ENCODE assay signal across 14 cellular contexts in genomic region chr12:121630791-121631190, GRCh38. TPM values are rescaled to one million over a fixed set of nuclear protein-coding genes. Genes with fewer than 3 reads are reported as not detected.
DNase-seq lines count a peak whose midpoint lies in the region; ATAC-seq and TF ChIP-seq lines count a peak whose summit lies in the region.
"Had no signal": no experiment of that assay in that cellular context is flagged by ENCODE, and none has a peak within 500 bp of the region (broad histone marks: within the 10 kb centered on the region; RNA-seq: fewer than 3 reads in every experiment).

No MANE protein-coding gene starts in this region.

- intact Hi-C loops in natural killer cell (cut with micrococcal nuclease): no loop called here
- intact Hi-C loops in left ventricle myocardium inferior (cut with micrococcal nuclease): no loop called here

- peaks cover 70% of the 10 kb centered on the region for H3K4me1 ChIP-seq in BLaER1
- H3K4me1 ChIP-seq in GM23338 (ENCODE audit: insufficient read depth): peaks cover 49% of the 10 kb centered on the region
- H3K4me1 ChIP-seq in left ventricle myocardium inferior: peaks cover 52% of the 10 kb centered on the region

- H3K9me3 Mint-ChIP-seq in GM23338: no peaks in the 10 kb centered on the region
- H3K9me3 Mint-ChIP-seq in activated naive CD4-positive, alpha-beta T cell treated with anti-CD3 and anti-CD28 coated beads, Interleukin-2, amount 50 U/mL, for 72 hours: no peaks in the 10 kb centered on the region
- H3K9me3 Mint-ChIP-seq in natural killer cell: no peaks in the 10 kb centered on the region

- peaks cover 79% of the 10 kb centered on the region for H3K79me2 ChIP-seq in GM23338 (replicated peaks; ENCODE audit: insufficient read depth)

- H3K27ac Mint-ChIP-seq in GM23338 (no peak overlapping the region), natural killer cell (peak overlapping the region; percentile 94)
- H3K27ac Mint-ChIP-seq in activated naive CD4-positive, alpha-beta T cell treated with anti-CD3 and anti-CD28 coated beads, Interleukin-2, amount 50 U/mL, for 72 hours: peak overlapping the region; percentile 96 to 97

- H3K36me3 ChIP-seq in BLaER1: peaks cover 29% of the 10 kb centered on the region
- H3K36me3 ChIP-seq in GM23338 (ENCODE audit: insufficient read depth): no peaks in the 10 kb centered on the region; the same call in 1 of the 2 replicates
- H3K36me3 ChIP-seq in left ventricle myocardium inferior: no peaks in the 10 kb centered on the region
- H3K36me3 ChIP-seq: colonic mucosa, SJCRH30 had no signal

- H3K9me3 ChIP-seq in BLaER1 (no peaks in the 10 kb centered on the region), left ventricle myocardium inferior (replicated peaks) (no peaks in the 10 kb centered on the region)
- H3K9me3 ChIP-seq: colonic mucosa, SJCRH30 had no signal

- H3K4me3 Mint-ChIP-seq in GM23338 (no peak overlapping the region; the same call in 2 of the 3 replicates), natural killer cell (peak overlapping the region; percentile 55)

- TF ChIP-seq CTCF in GM23338 (conservative IDR thresholded peaks at IDR 0.05; ENCODE audit: low read depth in 2 of 2): no peak
- TF ChIP-seq CTCF in natural killer cell (IDR thresholded peaks at IDR 0.05): no peak
- no peak for TF ChIP-seq CTCF in left ventricle myocardium inferior (IDR thresholded peaks at IDR 0.05; ENCODE audit: borderline replicate concordance)

- H3K4me3 ChIP-seq in BLaER1 (no peak overlapping the region), GM23338 (no peak overlapping the region), left ventricle myocardium inferior (no peak overlapping the region)
- H3K4me3 ChIP-seq: colonic mucosa, SJCRH30 had no signal

- ATAC-seq in GM23338: no peak
- no peak for ATAC-seq in activated naive CD4-positive, alpha-beta T cell treated with anti-CD3 and anti-CD28 coated beads, Interleukin-2, amount 50 U/mL, for 72 hours
- no peak for ATAC-seq in natural killer cell
- ATAC-seq in GM18511 (IDR thresholded peaks at IDR 0.05; ENCODE audit: unreplicated experiment): no peak
- ATAC-seq in activated CD4-positive, CD25-positive, alpha-beta regulatory T cell treated with anti-CD3 and anti-CD28 coated beads, Interleukin-2, amount 50 U/mL, for 24 hours: no peak

- peaks cover 13% of the 10 kb centered on the region for H3K27me3 Mint-ChIP-seq in GM23338 (ENCODE audit: insufficient read depth, low read depth, poor library complexity)
- H3K27me3 Mint-ChIP-seq in natural killer cell (ENCODE audit: low read depth in 2 of 2): no peaks in the 10 kb centered on the region

- H4K20me1 ChIP-seq in BLaER1 (peaks cover 46% of the 10 kb centered on the region), GM23338 (replicated peaks; ENCODE audit: insufficient read depth) (peaks cover 44% of the 10 kb centered on the region)

- peaks cover 18% of the 10 kb centered on the region for H3F3A ChIP-seq in GM23338 (replicated peaks; ENCODE audit: low read depth)

- no peaks in the 10 kb centered on the region for H3K9me2 ChIP-seq in GM23338 (ENCODE audit: insufficient read depth)

- H3K27me3 ChIP-seq in BLaER1 (no peaks in the 10 kb centered on the region), GM23338 (ENCODE audit: insufficient read depth) (no peaks in the 10 kb centered on the region), left ventricle myocardium inferior (ENCODE audit: low read depth) (no peaks in the 10 kb centered on the region)
- H3K27me3 ChIP-seq: colonic mucosa, SJCRH30 had no signal

- H3K4me2 ChIP-seq in BLaER1: peak overlapping the region; percentile 94
- H3K4me2 ChIP-seq in GM23338: no peak overlapping the region
- H3K4me2 ChIP-seq: KMS-11 had no signal

- no peak overlapping the region for H2AFZ ChIP-seq in GM23338

- H3K27ac ChIP-seq in BLaER1: no peak overlapping the region
- H3K27ac ChIP-seq in GM23338 (ENCODE audit: low read depth): 0 out of 2 replicates have a peak overlapping the region, but pooled peaks have one; percentile 50
- no peak overlapping the region for H3K27ac ChIP-seq in left ventricle myocardium inferior (replicated peaks)
- H3K27ac ChIP-seq: KMS-11, SJCRH30 had no signal

- DNase-seq in GM23338 (ENCODE audit: low spot score) (no peak), natural killer cell (no peak), left ventricle myocardium inferior (no peak)
- no peak for DNase-seq in activated naive CD4-positive, alpha-beta T cell treated with anti-CD3 and anti-CD28 coated beads, Interleukin-2, amount 50 U/mL, for 72 hours (ENCODE audit: low spot score in 2 of 2)
- DNase-seq: activated CD4-positive, CD25-positive, alpha-beta regulatory T cell treated with anti-CD3 and anti-CD28 coated beads, Interleukin-2, amount 50 U/mL, for 72 hours; colonic mucosa; NCI-H2029; NK-92 treated with Interleukin-12 subunit alpha and Interleukin-12 subunit beta, amount 100 ng/mL, for 24 hours; SJCRH30 had no signal

- H3K4me1 Mint-ChIP-seq in GM23338 (peaks cover 51% of the 10 kb centered on the region), natural killer cell (peaks cover 62 to 72% of the 10 kb centered on the region in 2 donors)

- H3K36me3 Mint-ChIP-seq in GM23338 (ENCODE audit: low read depth): peaks cover 31% of the 10 kb centered on the region
- H3K36me3 Mint-ChIP-seq in activated naive CD4-positive, alpha-beta T cell treated with anti-CD3 and anti-CD28 coated beads, Interleukin-2, amount 50 U/mL, for 72 hours: peaks cover 23 to 43% of the 10 kb centered on the region in 2 donors
- H3K36me3 Mint-ChIP-seq in natural killer cell: no peaks in the 10 kb centered on the region

- H3K9ac ChIP-seq in BLaER1: no peak overlapping the region
- H3K9ac ChIP-seq: KMS-11 had no signal

TF ChIP-seq in GM23338, 12 proteins besides CTCF, POLR2A, EP300 and RAD21 (continues in another document):
- TF ChIP-seq CREB1 (CRISPR knock-in tag; IDR thresholded peaks at IDR 0.05; ENCODE audit: low read depth) (no peak), ZNF114 (CRISPR knock-in tag; IDR thresholded peaks at IDR 0.05) (no peak), NANOG (IDR thresholded peaks at IDR 0.05; ENCODE audit: borderline replicate concordance) (no peak), JUNB (IDR thresholded peaks at IDR 0.05; ENCODE audit: unreplicated experiment) (no peak), POLR2AphosphoS5 (IDR thresholded peaks at IDR 0.05; ENCODE audit: low read depth) (no peak)

RNA-seq across cellular contexts. Expression of gene ORAI1, which starts 4.5 kb away (rescaled TPM):
- 31.0 and 32.0 TPM in 2 replicates for total RNA-seq in GM23338 (2014; rRNA removed; shearing (Covaris generic))
- 22.2 and 23.7 TPM in 2 replicates for polyA plus RNA-seq in GM23338 (2016; fragmentation: Nextera tagmentation; extraction: Ambion mirVana)
- 10 to 100 TPM; 23.0 to 23.2 TPM for total RNA-seq in activated naive CD4-positive, alpha-beta T cell treated with anti-CD3 and anti-CD28 coated beads, Interleukin-2, amount 50 U/mL, for 72 hours
- total RNA-seq in natural killer cell (10 to 100 TPM; 64.6 to 74.1 (median 70.8) TPM), left ventricle myocardium inferior (11.4 TPM)

RNA-seq across cellular contexts. Expression of gene MORN3, which starts 38.7 kb away (rescaled TPM):
- total RNA-seq in GM23338 (2014; rRNA removed; shearing (Covaris generic)): 0.14 and 0.47 TPM in 2 replicates
- polyA plus RNA-seq in GM23338 (2016; fragmentation: Nextera tagmentation; extraction: Ambion mirVana): 0.36 and 1.5 TPM in 2 replicates
- total RNA-seq in activated naive CD4-positive, alpha-beta T cell treated with anti-CD3 and anti-CD28 coated beads, Interleukin-2, amount 50 U/mL, for 72 hours: 1 to 10 TPM; 1.3 to 2.9 TPM
- total RNA-seq in natural killer cell (1 to 10 TPM; 3.0 to 7.6 (median 4.4) TPM), left ventricle myocardium inferior (not detected)
- total RNA-seq: colonic mucosa, mesenteric fat pad had no signal

RNA-seq across cellular contexts. Expression of gene KDM2B, which starts 50.0 kb away (rescaled TPM):
- 137 and 161 TPM in 2 replicates for total RNA-seq in GM23338 (2014; rRNA removed; shearing (Covaris generic))
- 59.4 and 64.4 TPM in 2 replicates for polyA plus RNA-seq in GM23338 (2016; fragmentation: Nextera tagmentation; extraction: Ambion mirVana)
- 10 to 100 TPM; 28.9 to 66.8 TPM for total RNA-seq in activated naive CD4-positive, alpha-beta T cell treated with anti-CD3 and anti-CD28 coated beads, Interleukin-2, amount 50 U/mL, for 72 hours
- total RNA-seq in natural killer cell (100 to 1,000 TPM in 1 of 3 donors, 10 to 100 TPM in 2; 97.3 to 106 (median 98.1) TPM), left ventricle myocardium inferior (13.0 TPM)
